In the genomic region with DNA sequence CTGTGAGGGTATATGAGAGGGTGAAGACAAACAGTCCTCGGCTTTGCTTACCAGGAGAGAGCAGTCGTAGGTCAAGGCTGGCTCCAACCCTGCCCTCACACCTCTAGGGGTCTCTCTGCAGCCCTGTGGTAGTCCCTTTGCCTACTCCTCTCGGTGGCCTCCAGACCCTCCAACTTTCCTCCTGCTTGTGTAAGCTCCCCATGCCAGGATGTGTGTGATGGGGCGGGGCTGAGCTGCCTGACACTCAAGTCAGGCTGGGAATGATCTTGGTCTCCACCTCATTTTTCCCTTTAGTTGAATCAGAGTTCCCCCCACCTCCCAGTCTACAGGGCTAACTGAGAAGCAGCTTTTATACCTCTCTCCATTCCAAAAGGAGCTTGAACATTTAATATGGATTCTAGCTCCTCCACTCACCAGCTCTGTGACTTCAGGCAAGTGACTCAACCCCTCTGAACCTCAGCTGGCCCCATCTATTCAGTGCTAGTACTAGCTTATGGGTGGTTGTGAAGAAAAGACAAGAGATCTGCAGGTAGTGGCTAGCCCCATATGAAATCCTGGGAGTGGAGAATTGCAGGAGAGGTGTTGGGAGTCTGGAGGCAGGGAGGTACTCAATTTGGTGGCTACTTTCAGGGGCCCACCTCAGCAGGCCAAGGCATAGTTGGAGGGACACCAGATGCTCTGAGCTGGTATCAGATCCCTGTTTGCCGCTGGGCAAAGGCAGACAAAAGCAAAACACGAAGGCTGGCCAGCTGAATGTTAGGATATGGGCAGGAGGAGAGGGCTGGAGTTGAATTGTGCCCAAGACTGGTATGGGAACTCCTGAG, we compare ENCODE assay signal across 1 cellular context.
TF ChIP-seq lines count a peak whose summit lies in the region.

No MANE protein-coding gene starts in this region.

TF ChIP-seq in K562, 482 proteins besides CTCF, POLR2A, EP300 and RAD21 (continues in another document):
- TF ChIP-seq RBM25 (IDR thresholded peaks at IDR 0.05; ENCODE audit: low read depth, low read length, severe bottlenecking) (peak; percentile 85), MYBL2 (IDR thresholded peaks at IDR 0.05; ENCODE audit: low read depth) (no peak), MYBL2 (CRISPR knock-in tag; IDR thresholded peaks at IDR 0.05; ENCODE audit: borderline replicate concordance) (no peak), KDM1A (IDR thresholded peaks at IDR 0.05) (peak; percentile 37 to 75; a peak in 3 of 4 replicates), KLF6 (CRISPR knock-in tag; IDR thresholded peaks at IDR 0.05; ENCODE audit: borderline replicate concordance) (no peak), HDAC2 (IDR thresholded peaks at IDR 0.05) (peak; percentile 56), ZNF830 (CRISPR knock-in tag; IDR thresholded peaks at IDR 0.05) (no peak), PRMT5 (CRISPR knock-in tag; IDR thresholded peaks at IDR 0.05) (no peak), KAT7 (CRISPR knock-in tag; IDR thresholded peaks at IDR 0.05; ENCODE audit: borderline replicate concordance) (peak; percentile 82; the same call in 1 of the 2 replicates), HDGF (IDR thresholded peaks at IDR 0.05) (peak; percentile 17; the same call in 1 of the 2 replicates), TAL1 (IDR thresholded peaks at IDR 0.05) (no peak), EWSR1 (IDR thresholded peaks at IDR 0.05; ENCODE audit: borderline replicate concordance, low read depth, partially characterized antibody) (no peak), RBBP5 (IDR thresholded peaks at IDR 0.05; ENCODE audit: borderline replicate concordance, insufficient read depth, low read length, poor library complexity, severe bottlenecking) (peak; percentile 48), FOXK1 (CRISPR knock-in tag; IDR thresholded peaks at IDR 0.05; ENCODE audit: borderline replicate concordance) (peak; percentile 19; the same call in 1 of the 2 replicates), SRSF1 (IDR thresholded peaks at IDR 0.05; ENCODE audit: low read depth, low read length) (no peak), POLR2AphosphoS5 (IDR thresholded peaks at IDR 0.05; ENCODE audit: control insufficient read depth, insufficient read depth, low read depth, low read length) (no peak), TEAD1 (CRISPR knock-in tag; IDR thresholded peaks at IDR 0.05) (peak in 1 of 2 experiments; percentile 70; a peak in 1 of 4 replicates), NR2C2 (CRISPR knock-in tag; IDR thresholded peaks at IDR 0.05) (0 out of 2 replicates have a peak, but pooled peaks have one; percentile 14), NR2C2 (tag; IDR thresholded peaks at IDR 0.05) (no peak), BRD9 (IDR thresholded peaks at IDR 0.05; ENCODE audit: low read depth, partially characterized antibody) (no peak), ARNT (IDR thresholded peaks at IDR 0.05) (no peak), TGIF2 (CRISPR knock-in tag; IDR thresholded peaks at IDR 0.05) (no peak), BCOR (IDR thresholded peaks at IDR 0.05) (peak; percentile 90), ZNF41 (CRISPR knock-in tag; conservative IDR thresholded peaks at IDR 0.05) (no peak), XRCC5 (IDR thresholded peaks at IDR 0.05; ENCODE audit: low read depth, low read length) (no peak), CHD4 (IDR thresholded peaks at IDR 0.05; ENCODE audit: insufficient read depth, insufficient replicate concordance, low read depth, low read length, poor library complexity, severe bottlenecking) (peak; percentile 76), ETV1 (tag; conservative IDR thresholded peaks at IDR 0.05; ENCODE audit: low read depth) (no peak), ADNP (tag; IDR thresholded peaks at IDR 0.05) (no peak), ZNF57 (CRISPR knock-in tag; IDR thresholded peaks at IDR 0.05) (0 out of 2 replicates have a peak, but pooled peaks have one; percentile 22)
- TF ChIP-seq, protein P1, sequence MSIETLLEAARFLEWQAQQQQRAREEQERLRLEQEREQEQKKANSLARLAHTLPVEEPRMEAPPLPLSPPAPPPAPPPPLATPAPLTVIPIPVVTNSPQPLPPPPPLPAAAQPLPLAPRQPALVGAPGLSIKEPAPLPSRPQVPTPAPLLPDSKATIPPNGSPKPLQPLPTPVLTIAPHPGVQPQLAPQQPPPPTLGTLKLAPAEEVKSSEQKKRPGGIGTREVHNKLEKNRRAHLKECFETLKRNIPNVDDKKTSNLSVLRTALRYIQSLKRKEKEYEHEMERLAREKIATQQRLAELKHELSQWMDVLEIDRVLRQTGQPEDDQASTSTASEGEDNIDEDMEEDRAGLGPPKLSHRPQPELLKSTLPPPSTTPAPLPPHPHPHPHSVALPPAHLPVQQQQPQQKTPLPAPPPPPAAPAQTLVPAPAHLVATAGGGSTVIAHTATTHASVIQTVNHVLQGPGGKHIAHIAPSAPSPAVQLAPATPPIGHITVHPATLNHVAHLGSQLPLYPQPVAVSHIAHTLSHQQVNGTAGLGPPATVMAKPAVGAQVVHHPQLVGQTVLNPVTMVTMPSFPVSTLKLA (conservative IDR thresholded peaks at IDR 0.05) = no peak
- TF ChIP-seq, protein P2, sequence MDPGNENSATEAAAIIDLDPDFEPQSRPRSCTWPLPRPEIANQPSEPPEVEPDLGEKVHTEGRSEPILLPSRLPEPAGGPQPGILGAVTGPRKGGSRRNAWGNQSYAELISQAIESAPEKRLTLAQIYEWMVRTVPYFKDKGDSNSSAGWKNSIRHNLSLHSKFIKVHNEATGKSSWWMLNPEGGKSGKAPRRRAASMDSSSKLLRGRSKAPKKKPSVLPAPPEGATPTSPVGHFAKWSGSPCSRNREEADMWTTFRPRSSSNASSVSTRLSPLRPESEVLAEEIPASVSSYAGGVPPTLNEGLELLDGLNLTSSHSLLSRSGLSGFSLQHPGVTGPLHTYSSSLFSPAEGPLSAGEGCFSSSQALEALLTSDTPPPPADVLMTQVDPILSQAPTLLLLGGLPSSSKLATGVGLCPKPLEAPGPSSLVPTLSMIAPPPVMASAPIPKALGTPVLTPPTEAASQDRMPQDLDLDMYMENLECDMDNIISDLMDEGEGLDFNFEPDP (CRISPR knock-in tag; IDR thresholded peaks at IDR 0.05) = 0 out of 2 replicates have a peak, but pooled peaks have one; percentile 38
- TF ChIP-seq, protein P3, sequence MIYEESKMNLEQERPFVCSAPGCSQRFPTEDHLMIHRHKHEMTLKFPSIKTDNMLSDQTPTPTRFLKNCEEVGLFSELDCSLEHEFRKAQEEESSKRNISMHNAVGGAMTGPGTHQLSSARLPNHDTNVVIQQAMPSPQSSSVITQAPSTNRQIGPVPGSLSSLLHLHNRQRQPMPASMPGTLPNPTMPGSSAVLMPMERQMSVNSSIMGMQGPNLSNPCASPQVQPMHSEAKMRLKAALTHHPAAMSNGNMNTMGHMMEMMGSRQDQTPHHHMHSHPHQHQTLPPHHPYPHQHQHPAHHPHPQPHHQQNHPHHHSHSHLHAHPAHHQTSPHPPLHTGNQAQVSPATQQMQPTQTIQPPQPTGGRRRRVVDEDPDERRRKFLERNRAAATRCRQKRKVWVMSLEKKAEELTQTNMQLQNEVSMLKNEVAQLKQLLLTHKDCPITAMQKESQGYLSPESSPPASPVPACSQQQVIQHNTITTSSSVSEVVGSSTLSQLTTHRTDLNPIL (CRISPR knock-in tag; IDR thresholded peaks at IDR 0.05) = no peak
- TF ChIP-seq, protein P4, sequence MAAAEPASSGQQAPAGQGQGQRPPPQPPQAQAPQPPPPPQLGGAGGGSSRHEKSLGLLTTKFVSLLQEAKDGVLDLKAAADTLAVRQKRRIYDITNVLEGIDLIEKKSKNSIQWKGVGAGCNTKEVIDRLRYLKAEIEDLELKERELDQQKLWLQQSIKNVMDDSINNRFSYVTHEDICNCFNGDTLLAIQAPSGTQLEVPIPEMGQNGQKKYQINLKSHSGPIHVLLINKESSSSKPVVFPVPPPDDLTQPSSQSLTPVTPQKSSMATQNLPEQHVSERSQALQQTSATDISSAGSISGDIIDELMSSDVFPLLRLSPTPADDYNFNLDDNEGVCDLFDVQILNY (CRISPR knock-in tag; IDR thresholded peaks at IDR 0.05) = no peak
- TF ChIP-seq, protein P5, sequence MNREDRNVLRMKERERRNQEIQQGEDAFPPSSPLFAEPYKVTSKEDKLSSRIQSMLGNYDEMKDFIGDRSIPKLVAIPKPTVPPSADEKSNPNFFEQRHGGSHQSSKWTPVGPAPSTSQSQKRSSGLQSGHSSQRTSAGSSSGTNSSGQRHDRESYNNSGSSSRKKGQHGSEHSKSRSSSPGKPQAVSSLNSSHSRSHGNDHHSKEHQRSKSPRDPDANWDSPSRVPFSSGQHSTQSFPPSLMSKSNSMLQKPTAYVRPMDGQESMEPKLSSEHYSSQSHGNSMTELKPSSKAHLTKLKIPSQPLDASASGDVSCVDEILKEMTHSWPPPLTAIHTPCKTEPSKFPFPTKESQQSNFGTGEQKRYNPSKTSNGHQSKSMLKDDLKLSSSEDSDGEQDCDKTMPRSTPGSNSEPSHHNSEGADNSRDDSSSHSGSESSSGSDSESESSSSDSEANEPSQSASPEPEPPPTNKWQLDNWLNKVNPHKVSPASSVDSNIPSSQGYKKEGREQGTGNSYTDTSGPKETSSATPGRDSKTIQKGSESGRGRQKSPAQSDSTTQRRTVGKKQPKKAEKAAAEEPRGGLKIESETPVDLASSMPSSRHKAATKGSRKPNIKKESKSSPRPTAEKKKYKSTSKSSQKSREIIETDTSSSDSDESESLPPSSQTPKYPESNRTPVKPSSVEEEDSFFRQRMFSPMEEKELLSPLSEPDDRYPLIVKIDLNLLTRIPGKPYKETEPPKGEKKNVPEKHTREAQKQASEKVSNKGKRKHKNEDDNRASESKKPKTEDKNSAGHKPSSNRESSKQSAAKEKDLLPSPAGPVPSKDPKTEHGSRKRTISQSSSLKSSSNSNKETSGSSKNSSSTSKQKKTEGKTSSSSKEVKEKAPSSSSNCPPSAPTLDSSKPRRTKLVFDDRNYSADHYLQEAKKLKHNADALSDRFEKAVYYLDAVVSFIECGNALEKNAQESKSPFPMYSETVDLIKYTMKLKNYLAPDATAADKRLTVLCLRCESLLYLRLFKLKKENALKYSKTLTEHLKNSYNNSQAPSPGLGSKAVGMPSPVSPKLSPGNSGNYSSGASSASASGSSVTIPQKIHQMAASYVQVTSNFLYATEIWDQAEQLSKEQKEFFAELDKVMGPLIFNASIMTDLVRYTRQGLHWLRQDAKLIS (CRISPR knock-in tag; IDR thresholded peaks at IDR 0.05) = 0 out of 2 replicates have a peak, but pooled peaks have one; percentile 36
- TF ChIP-seq, protein P6, sequence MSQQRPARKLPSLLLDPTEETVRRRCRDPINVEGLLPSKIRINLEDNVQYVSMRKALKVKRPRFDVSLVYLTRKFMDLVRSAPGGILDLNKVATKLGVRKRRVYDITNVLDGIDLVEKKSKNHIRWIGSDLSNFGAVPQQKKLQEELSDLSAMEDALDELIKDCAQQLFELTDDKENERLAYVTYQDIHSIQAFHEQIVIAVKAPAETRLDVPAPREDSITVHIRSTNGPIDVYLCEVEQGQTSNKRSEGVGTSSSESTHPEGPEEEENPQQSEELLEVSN (IDR thresholded peaks at IDR 0.05; ENCODE audit: borderline replicate concordance in 1 of 2, extremely low read depth in 1 of 2, insufficient read depth in 1 of 2, insufficient read length in 1 of 2, low read depth in 1 of 2, low read length in 1 of 2, poor library complexity in 1 of 2, severe bottlenecking in 1 of 2) = peak in 1 of 2 experiments; percentile 25
- TF ChIP-seq, protein P7, sequence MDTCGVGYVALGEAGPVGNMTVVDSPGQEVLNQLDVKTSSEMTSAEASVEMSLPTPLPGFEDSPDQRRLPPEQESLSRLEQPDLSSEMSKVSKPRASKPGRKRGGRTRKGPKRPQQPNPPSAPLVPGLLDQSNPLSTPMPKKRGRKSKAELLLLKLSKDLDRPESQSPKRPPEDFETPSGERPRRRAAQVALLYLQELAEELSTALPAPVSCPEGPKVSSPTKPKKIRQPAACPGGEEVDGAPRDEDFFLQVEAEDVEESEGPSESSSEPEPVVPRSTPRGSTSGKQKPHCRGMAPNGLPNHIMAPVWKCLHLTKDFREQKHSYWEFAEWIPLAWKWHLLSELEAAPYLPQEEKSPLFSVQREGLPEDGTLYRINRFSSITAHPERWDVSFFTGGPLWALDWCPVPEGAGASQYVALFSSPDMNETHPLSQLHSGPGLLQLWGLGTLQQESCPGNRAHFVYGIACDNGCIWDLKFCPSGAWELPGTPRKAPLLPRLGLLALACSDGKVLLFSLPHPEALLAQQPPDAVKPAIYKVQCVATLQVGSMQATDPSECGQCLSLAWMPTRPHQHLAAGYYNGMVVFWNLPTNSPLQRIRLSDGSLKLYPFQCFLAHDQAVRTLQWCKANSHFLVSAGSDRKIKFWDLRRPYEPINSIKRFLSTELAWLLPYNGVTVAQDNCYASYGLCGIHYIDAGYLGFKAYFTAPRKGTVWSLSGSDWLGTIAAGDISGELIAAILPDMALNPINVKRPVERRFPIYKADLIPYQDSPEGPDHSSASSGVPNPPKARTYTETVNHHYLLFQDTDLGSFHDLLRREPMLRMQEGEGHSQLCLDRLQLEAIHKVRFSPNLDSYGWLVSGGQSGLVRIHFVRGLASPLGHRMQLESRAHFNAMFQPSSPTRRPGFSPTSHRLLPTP (IDR thresholded peaks at IDR 0.05; ENCODE audit: borderline replicate concordance, extremely low read depth, insufficient read length) = no peak
- TF ChIP-seq, protein P8, sequence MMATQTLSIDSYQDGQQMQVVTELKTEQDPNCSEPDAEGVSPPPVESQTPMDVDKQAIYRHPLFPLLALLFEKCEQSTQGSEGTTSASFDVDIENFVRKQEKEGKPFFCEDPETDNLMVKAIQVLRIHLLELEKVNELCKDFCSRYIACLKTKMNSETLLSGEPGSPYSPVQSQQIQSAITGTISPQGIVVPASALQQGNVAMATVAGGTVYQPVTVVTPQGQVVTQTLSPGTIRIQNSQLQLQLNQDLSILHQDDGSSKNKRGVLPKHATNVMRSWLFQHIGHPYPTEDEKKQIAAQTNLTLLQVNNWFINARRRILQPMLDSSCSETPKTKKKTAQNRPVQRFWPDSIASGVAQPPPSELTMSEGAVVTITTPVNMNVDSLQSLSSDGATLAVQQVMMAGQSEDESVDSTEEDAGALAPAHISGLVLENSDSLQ (IDR thresholded peaks at IDR 0.05) = peak; percentile 33
